In the genomic region with DNA sequence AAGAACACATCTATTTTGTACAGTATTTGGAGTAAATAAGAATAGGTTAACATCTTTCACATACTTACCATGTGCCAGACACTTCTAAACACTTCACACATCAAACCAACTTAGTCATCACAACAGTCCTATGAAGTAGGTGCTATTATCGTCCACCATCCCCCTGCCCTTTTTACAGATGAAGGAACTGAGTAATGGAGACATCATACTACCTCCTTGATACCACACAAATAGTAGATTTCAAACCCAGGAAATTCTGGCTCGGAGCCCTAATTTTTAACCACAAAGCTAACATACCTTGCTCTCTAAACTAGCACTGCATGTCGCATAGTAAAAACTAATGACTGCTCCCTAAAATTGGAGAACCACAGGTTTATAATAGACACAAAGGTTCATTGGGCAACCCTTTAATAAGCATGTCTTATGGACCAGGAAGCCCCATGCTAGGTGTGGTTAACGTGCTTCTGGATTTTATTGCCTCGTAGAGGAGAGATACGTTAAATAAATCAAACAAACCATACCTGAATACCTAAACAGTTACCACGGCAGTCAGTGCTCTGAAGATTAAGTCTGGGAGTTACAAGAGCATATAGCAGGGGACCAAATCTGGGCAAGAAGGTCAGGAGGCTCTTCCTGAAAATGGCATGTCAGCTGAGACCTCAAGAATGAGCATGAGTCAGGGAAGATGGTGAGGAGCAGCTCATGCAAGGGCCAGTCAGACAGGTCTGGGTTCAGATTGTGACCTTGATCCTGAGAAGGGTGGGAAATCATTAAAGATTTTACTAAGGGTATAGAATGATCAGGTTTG, we compare ENCODE assay signal across 14 cellular contexts. TPM values are rescaled to one million over a fixed set of nuclear protein-coding genes. Genes with fewer than 3 reads are reported as not detected.
DNase-seq lines count a peak whose midpoint lies in the region; ATAC-seq and TF ChIP-seq lines count a peak whose summit lies in the region.
"Had no signal": no experiment of that assay in that cellular context is flagged by ENCODE, and none has a peak within 500 bp of the region (broad histone marks: within the 10 kb centered on the region; RNA-seq: fewer than 3 reads in every experiment).

No MANE protein-coding gene starts in this region.

- H3K27me3 Mint-ChIP-seq in activated T-cell treated with anti-CD3 and anti-CD28 coated beads, Interleukin-2, amount 50 U/mL, for 4 hours (ENCODE audit: low read depth): peaks cover 11% of the 10 kb centered on the region
- peaks cover 61% of the 10 kb centered on the region for H3K27me3 Mint-ChIP-seq in activated T-cell treated with anti-CD3 and anti-CD28 coated beads, Interleukin-2, amount 50 U/mL, for 24 hours
- no peaks in the 10 kb centered on the region for H3K27me3 Mint-ChIP-seq in type B pancreatic cell

- H3K27me3 ChIP-seq in left lung (no peaks in the 10 kb centered on the region), prostate gland (replicated peaks; ENCODE audit: insufficient read depth) (no peaks in the 10 kb centered on the region)

- no peaks in the 10 kb centered on the region for H3K4me1 Mint-ChIP-seq in activated T-cell treated with anti-CD3 and anti-CD28 coated beads, Interleukin-2, amount 50 U/mL, for 4 hours (ENCODE audit: low read depth)
- H3K4me1 Mint-ChIP-seq in activated T-cell treated with anti-CD3 and anti-CD28 coated beads, Interleukin-2, amount 50 U/mL, for 24 hours (ENCODE audit: low read depth): peaks cover 10% of the 10 kb centered on the region
- H3K4me1 Mint-ChIP-seq in type B pancreatic cell (ENCODE audit: unreplicated experiment): peaks cover 28% of the 10 kb centered on the region

- intact Hi-C loops in left lung (cut with DNase I) (no loop called here), prostate gland (cut with DNase I) (no loop called here)

- WGBS in prostate gland: 67% methylated on average over 7 of the region's 7 CpGs

- H3K27ac ChIP-seq in left lung: peak overlapping the region; percentile 10 to 45
- no peak overlapping the region for H3K27ac ChIP-seq in prostate gland
- H3K27ac ChIP-seq: SK-N-MC had no signal

- peak; percentile 46 to 54 for ATAC-seq in activated T-cell treated with anti-CD3 and anti-CD28 coated beads, Interleukin-2, amount 50 U/mL, for 4 hours
- ATAC-seq in left lung: peak; percentile 35

- no peak for TF ChIP-seq CTCF in left lung (IDR thresholded peaks at IDR 0.05)
- no peak for TF ChIP-seq CTCF in type B pancreatic cell (conservative IDR thresholded peaks at IDR 0.05)
- no peak for TF ChIP-seq CTCF in prostate gland (IDR thresholded peaks at IDR 0.05)

- H3K4me1 ChIP-seq in left lung (peaks cover 0 to 37% of the 10 kb centered on the region in 2 donors), prostate gland (replicated peaks) (peaks cover 3% of the 10 kb centered on the region)

- H3K36me3 Mint-ChIP-seq in activated T-cell treated with anti-CD3 and anti-CD28 coated beads, Interleukin-2, amount 50 U/mL, for 4 hours (ENCODE audit: insufficient read depth): no peaks in the 10 kb centered on the region
- H3K36me3 Mint-ChIP-seq in activated T-cell treated with anti-CD3 and anti-CD28 coated beads, Interleukin-2, amount 50 U/mL, for 24 hours (ENCODE audit: low read depth): no peaks in the 10 kb centered on the region
- H3K36me3 Mint-ChIP-seq in type B pancreatic cell: no peaks in the 10 kb centered on the region

- H3K4me3 ChIP-seq in left lung: no peak overlapping the region
- H3K4me3 ChIP-seq in prostate gland: no peak overlapping the region
- H3K4me3 ChIP-seq: SK-N-MC had no signal

- H3K9me3 ChIP-seq in left lung (no peaks in the 10 kb centered on the region), prostate gland (no peaks in the 10 kb centered on the region)

- no peak overlapping the region for H3K27ac Mint-ChIP-seq in activated T-cell treated with anti-CD3 and anti-CD28 coated beads, Interleukin-2, amount 50 U/mL, for 24 hours
- peak overlapping the region; percentile 64 for H3K27ac Mint-ChIP-seq in type B pancreatic cell
- H3K27ac Mint-ChIP-seq: activated T-helper 1 cell treated with anti-CD3 and anti-CD28 coated beads, Interleukin-12 subunit alpha, Interleukin-12 subunit beta, Interleukin-2, Interleukin-4 antibody, amounts not matched to agents 30 ng/mL and 10 ng/mL and 1 ng/mL, durations not matched to agents 14 hours and 24 hours and 36 hours had no signal

- DNase-seq in activated T-cell treated with anti-CD3 and anti-CD28 coated beads, Interleukin-2, amount 50 U/mL, for 4 hours: no peak
- no peak for DNase-seq in activated T-cell treated with anti-CD3 and anti-CD28 coated beads, Interleukin-2, amount 50 U/mL, for 24 hours
- DNase-seq in astrocyte of the hippocampus (ENCODE audit: low read depth, low spot score) (peak; percentile 39), left lung (no peak), type B pancreatic cell (ENCODE audit: extremely low spot score, unreplicated experiment) (no peak), putamen (ENCODE audit: low spot score) (no peak), prostate gland (ENCODE audit: low spot score) (no peak), OCI-M1 (lab: John Stamatoyannopoulos, UW) (no peak)
- DNase-seq: activated CD4-positive, CD25-positive, alpha-beta regulatory T cell; DMS 273 treated with DMSO at 0.1 percent for 48 hours; NCI-H524 had no signal

- no peak overlapping the region for H3K4me3 Mint-ChIP-seq in activated T-cell treated with anti-CD3 and anti-CD28 coated beads, Interleukin-2, amount 50 U/mL, for 4 hours
- no peak overlapping the region for H3K4me3 Mint-ChIP-seq in activated T-cell treated with anti-CD3 and anti-CD28 coated beads, Interleukin-2, amount 50 U/mL, for 24 hours
- H3K4me3 Mint-ChIP-seq in type B pancreatic cell: peak overlapping the region; percentile 11
- H3K4me3 Mint-ChIP-seq: activated T-helper 1 cell treated with anti-CD3 and anti-CD28 coated beads, Interleukin-12 subunit alpha, Interleukin-12 subunit beta, Interleukin-2, Interleukin-4 antibody, amounts not matched to agents 30 ng/mL and 10 ng/mL and 1 ng/mL, durations not matched to agents 14 hours and 24 hours and 36 hours had no signal

- TF ChIP-seq POLR2A in prostate gland (IDR thresholded peaks at IDR 0.05): no peak

- no peaks in the 10 kb centered on the region for H3K9me3 Mint-ChIP-seq in activated T-cell treated with anti-CD3 and anti-CD28 coated beads, Interleukin-2, amount 50 U/mL, for 4 hours
- H3K9me3 Mint-ChIP-seq in activated T-cell treated with anti-CD3 and anti-CD28 coated beads, Interleukin-2, amount 50 U/mL, for 24 hours: no peaks in the 10 kb centered on the region
- no peaks in the 10 kb centered on the region for H3K9me3 Mint-ChIP-seq in type B pancreatic cell
- H3K9me3 Mint-ChIP-seq: activated T-helper 1 cell treated with anti-CD3 and anti-CD28 coated beads, Interleukin-12 subunit alpha, Interleukin-12 subunit beta, Interleukin-2, Interleukin-4 antibody, amounts not matched to agents 30 ng/mL and 10 ng/mL and 1 ng/mL, durations not matched to agents 14 hours and 24 hours and 36 hours had no signal

- H3K36me3 ChIP-seq in left lung (no peaks in the 10 kb centered on the region), prostate gland (no peaks in the 10 kb centered on the region)

RNA-seq across cellular contexts. Expression of a gene that starts 4.4 kb away (rescaled TPM):
- total RNA-seq in activated T-cell treated with anti-CD3 and anti-CD28 coated beads, Interleukin-2, amount 50 U/mL, for 4 hours: not detected
- 1 to 10 TPM; 3.2 to 5.6 TPM for total RNA-seq in left lung
- not detected in 2 replicates for total RNA-seq in type B pancreatic cell (ENCODE audit: low replicate concordance)
- total RNA-seq in prostate gland: 1 to 10 TPM; 2.0 to 3.2 TPM
- total RNA-seq: A673; activated T-helper 1 cell treated with anti-CD3 and anti-CD28 coated beads, Interleukin-12 subunit alpha, Interleukin-12 subunit beta, Interleukin-2, Interleukin-4 antibody, amounts not matched to agents 30 ng/mL and 10 ng/mL and 1 ng/mL, durations not matched to agents 14 hours and 24 hours and 36 hours had no signal

Comparison
In these comparisons a context has a peak if more than half of its experiments do, and no peak if none do; other contexts are left out.
1. H3K27ac ChIP-seq: peak in left lung (2 of 2); none in prostate gland (0 of 2).